8 cellular contexts compared by ENCODE assay signal in the genomic region with DNA sequence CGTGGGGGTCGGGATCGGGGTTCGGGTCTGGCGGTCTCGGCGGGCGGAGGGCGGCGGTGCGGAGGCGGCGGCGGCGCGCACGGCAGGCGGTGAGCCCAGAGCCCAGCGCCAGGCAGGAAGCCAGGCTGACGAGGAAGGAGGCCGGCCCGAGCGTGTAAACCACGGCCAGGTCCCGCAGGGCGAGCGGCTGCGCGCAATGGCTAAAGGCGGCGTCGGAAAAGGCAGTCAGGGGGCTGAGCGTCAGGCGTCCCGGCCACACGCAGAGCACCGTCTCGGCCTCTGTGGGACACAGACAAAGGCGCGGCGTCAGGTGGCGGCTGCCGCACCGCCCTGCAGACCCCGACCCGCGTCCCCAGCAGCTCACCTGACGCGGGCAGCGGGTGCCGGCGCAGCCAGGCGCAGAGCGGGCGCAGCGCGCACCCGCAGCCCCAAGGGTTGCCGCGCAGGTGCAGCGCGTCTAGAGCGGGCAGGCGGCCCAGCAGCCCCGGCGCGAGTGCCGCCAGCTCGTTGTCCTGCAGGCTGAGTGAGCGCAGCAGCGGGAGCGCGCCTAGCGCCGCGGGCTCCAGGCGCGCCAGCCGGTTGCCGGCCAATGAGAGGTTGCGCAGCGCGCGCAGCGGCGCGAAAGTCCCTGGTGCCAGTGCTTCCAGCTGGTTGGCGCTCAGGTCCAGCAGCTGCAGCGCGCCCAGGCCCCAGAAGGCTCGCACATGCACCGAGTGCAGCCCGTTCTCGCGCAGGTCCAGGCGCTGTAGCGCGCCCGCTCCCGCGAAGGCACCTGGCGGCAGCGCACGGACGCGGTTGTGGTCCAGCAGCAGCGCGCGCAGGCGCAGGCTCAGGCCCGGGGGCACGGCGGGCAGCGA.
DNase-seq lines count a peak whose midpoint lies in the region; ATAC-seq and TF ChIP-seq lines count a peak whose summit lies in the region.

No MANE protein-coding gene starts in this region.

- H3K4me3 ChIP-seq in BLaER1, result peak overlapping the region; percentile 82
- H3K4me3 ChIP-seq in astrocyte of the spinal cord (ENCODE audit: low read depth, low read length), result no peak overlapping the region
- H3K4me3 ChIP-seq in tibial artery, result peak overlapping the region; percentile 13 to 46

- peak overlapping the region; percentile 96 for H3K4me2 ChIP-seq in BLaER1

- H3K27ac ChIP-seq in BLaER1 (peak overlapping the region; percentile 97), tibial artery (no peak overlapping the region)

- peaks cover 88% of the 10 kb centered on the region for H3K4me1 ChIP-seq in BLaER1
- H3K4me1 ChIP-seq in tibial artery, result peaks cover 0 to 51% (median 27%) of the 10 kb centered on the region in 4 donors

- peaks cover 12% of the 10 kb centered on the region; the same call in 1 of the 2 replicates for H3K27me3 ChIP-seq in BLaER1
- H3K27me3 ChIP-seq in tibial artery, result peaks cover 10 to 91% of the 10 kb centered on the region in 2 donors

- H3K9me3 ChIP-seq in BLaER1, result no peaks in the 10 kb centered on the region
- H3K9me3 ChIP-seq in tibial artery, result no peaks in the 10 kb centered on the region

- ATAC-seq in GM18909 (IDR thresholded peaks at IDR 0.05; ENCODE audit: poor library complexity, unreplicated experiment), result peak; percentile 39
- ATAC-seq in HG03159 (IDR thresholded peaks at IDR 0.05; ENCODE audit: unreplicated experiment), result no peak

- TF ChIP-seq CTCF in astrocyte of the spinal cord (IDR thresholded peaks at IDR 0.05; ENCODE audit: low read depth, low read length) (no peak), tibial artery (IDR thresholded peaks at IDR 0.05) (no peak)

- intact Hi-C loops in tibial artery (cut with DNase I; ENCODE audit: low total_unique reads), result no loop called here

- DNase-seq in NCI-H446 treated with DMSO at 0.1 percent for 48 hours (lab: John Stamatoyannopoulos, UW) (peak; percentile 9), astrocyte of the spinal cord (ENCODE audit: low read depth, low spot score) (peak; percentile 17), islet precursor cell (peak; percentile 72), tibial artery (no peak), NCI-H1048 (lab: John Stamatoyannopoulos, UW) (no peak)

- peak overlapping the region; percentile 84 for H3K9ac ChIP-seq in BLaER1

- in situ Hi-C loops in astrocyte of the spinal cord (cut with HindIII; ENCODE audit: low sequenced_read_pairs), result no loop called here

- peaks cover 14% of the 10 kb centered on the region; the same call in 1 of the 2 replicates for H3K36me3 ChIP-seq in BLaER1
- no peaks in the 10 kb centered on the region for H3K36me3 ChIP-seq in tibial artery

- H4K20me1 ChIP-seq in BLaER1, result peaks cover 40% of the 10 kb centered on the region

Comparison
In these comparisons a context has a peak if more than half of its experiments do, and no peak if none do; other contexts are left out.
1. DNase-seq: peak in NCI-H446 treated with DMSO at 0.1 percent for 48 hours (single experiment), astrocyte of the spinal cord (single experiment) and islet precursor cell (single experiment); none in tibial artery (0 of 2) and NCI-H1048 (single experiment).